Comparison of ENCODE assay signal across 1 cellular context in genomic region chr10:69438531-69439349, GRCh38.
TF ChIP-seq lines count a peak whose summit lies in the region.

No MANE protein-coding gene starts in this region.

TF ChIP-seq in K562, 482 proteins besides CTCF, POLR2A, EP300 and RAD21 (continued from another document):
- TF ChIP-seq ZNF639 (CRISPR knock-in tag; conservative IDR thresholded peaks at IDR 0.05 in 1 of 2, IDR thresholded peaks at IDR 0.05 in 1 of 2) (0 out of 4 replicates have a peak, but pooled peaks of 1 of the 2 experiments have one; percentile 66), RAD51 (IDR thresholded peaks at IDR 0.05; ENCODE audit: borderline replicate concordance, low read depth) (no peak), ZNF316 (IDR thresholded peaks at IDR 0.05) (no peak), ZFPM2 (CRISPR knock-in tag; IDR thresholded peaks at IDR 0.05) (no peak), NR2F6 (CRISPR knock-in tag; IDR thresholded peaks at IDR 0.05) (no peak), ATF3 (IDR thresholded peaks at IDR 0.05) (peak; percentile 27; the same call in 1 of the 2 replicates), ATF3 (CRISPR knock-in tag; conservative IDR thresholded peaks at IDR 0.05) (no peak), ATF7 (IDR thresholded peaks at IDR 0.05) (0 out of 2 replicates have a peak, but pooled peaks have one; percentile 10), FOSL1 (tag; conservative IDR thresholded peaks at IDR 0.05) (0 out of 2 replicates have a peak, but pooled peaks have one; percentile 17), POLR2G (IDR thresholded peaks at IDR 0.05; ENCODE audit: low read depth, low read length) (no peak), PHB2 (IDR thresholded peaks at IDR 0.05; ENCODE audit: low read depth) (no peak), ZNF780A (CRISPR knock-in tag; IDR thresholded peaks at IDR 0.05) (no peak), CBX3 (IDR thresholded peaks at IDR 0.05; ENCODE audit: borderline replicate concordance in 1 of 2, low read length in 2 of 2) (no peak), STAT5B (CRISPR knock-in tag; IDR thresholded peaks at IDR 0.05) (no peak), TCF3 (CRISPR knock-in tag; IDR thresholded peaks at IDR 0.05) (no peak), ZFP36 (IDR thresholded peaks at IDR 0.05; ENCODE audit: low read depth, low read length, partially characterized antibody) (peak; percentile 2), ZFP91 (CRISPR knock-in tag; IDR thresholded peaks at IDR 0.05) (no peak), ELF1 (tag; IDR thresholded peaks at IDR 0.05) (peak; percentile 80), JUN (IDR thresholded peaks at IDR 0.05; ENCODE audit: borderline replicate concordance, low read depth, low read length) (0 out of 2 replicates have a peak, but pooled peaks have one; percentile 36), JUN (CRISPR knock-in tag; IDR thresholded peaks at IDR 0.05; ENCODE audit: borderline replicate concordance) (no peak), ZNF75A (CRISPR knock-in tag; IDR thresholded peaks at IDR 0.05) (no peak), JUND (IDR thresholded peaks at IDR 0.05; ENCODE audit: borderline replicate concordance, low read depth, low read length) (peak; percentile 28; the same call in 1 of the 2 replicates), JUND (tag; IDR thresholded peaks at IDR 0.05; ENCODE audit: borderline replicate concordance, low read depth, low read length) (peak; percentile 57; the same call in 2 of the 3 replicates), RFX1 (IDR thresholded peaks at IDR 0.05) (0 out of 2 replicates have a peak, but pooled peaks have one; percentile 15), ZNF766 (CRISPR knock-in tag; conservative IDR thresholded peaks at IDR 0.05) (no peak), MXD1 (CRISPR knock-in tag; IDR thresholded peaks at IDR 0.05; ENCODE audit: borderline replicate concordance, poor library complexity, severe bottlenecking) (no peak), CEBPZ (IDR thresholded peaks at IDR 0.05; ENCODE audit: borderline replicate concordance, low read depth, low read length) (no peak), TBP (optimal IDR thresholded peaks at IDR 0.05; ENCODE audit: low read depth, low read length) (no peak), ZNF586 (CRISPR knock-in tag; conservative IDR thresholded peaks at IDR 0.05) (no peak)
- TF ChIP-seq, protein P1, sequence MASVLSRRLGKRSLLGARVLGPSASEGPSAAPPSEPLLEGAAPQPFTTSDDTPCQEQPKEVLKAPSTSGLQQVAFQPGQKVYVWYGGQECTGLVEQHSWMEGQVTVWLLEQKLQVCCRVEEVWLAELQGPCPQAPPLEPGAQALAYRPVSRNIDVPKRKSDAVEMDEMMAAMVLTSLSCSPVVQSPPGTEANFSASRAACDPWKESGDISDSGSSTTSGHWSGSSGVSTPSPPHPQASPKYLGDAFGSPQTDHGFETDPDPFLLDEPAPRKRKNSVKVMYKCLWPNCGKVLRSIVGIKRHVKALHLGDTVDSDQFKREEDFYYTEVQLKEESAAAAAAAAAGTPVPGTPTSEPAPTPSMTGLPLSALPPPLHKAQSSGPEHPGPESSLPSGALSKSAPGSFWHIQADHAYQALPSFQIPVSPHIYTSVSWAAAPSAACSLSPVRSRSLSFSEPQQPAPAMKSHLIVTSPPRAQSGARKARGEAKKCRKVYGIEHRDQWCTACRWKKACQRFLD (CRISPR knock-in tag; IDR thresholded peaks at IDR 0.05): 0 out of 2 replicates have a peak, but pooled peaks have one; percentile 48
- TF ChIP-seq, protein P2, sequence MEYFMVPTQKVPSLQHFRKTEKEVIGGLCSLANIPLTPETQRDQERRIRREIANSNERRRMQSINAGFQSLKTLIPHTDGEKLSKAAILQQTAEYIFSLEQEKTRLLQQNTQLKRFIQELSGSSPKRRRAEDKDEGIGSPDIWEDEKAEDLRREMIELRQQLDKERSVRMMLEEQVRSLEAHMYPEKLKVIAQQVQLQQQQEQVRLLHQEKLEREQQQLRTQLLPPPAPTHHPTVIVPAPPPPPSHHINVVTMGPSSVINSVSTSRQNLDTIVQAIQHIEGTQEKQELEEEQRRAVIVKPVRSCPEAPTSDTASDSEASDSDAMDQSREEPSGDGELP (CRISPR knock-in tag; IDR thresholded peaks at IDR 0.05; ENCODE audit: borderline replicate concordance): no peak
- TF ChIP-seq, protein P3, sequence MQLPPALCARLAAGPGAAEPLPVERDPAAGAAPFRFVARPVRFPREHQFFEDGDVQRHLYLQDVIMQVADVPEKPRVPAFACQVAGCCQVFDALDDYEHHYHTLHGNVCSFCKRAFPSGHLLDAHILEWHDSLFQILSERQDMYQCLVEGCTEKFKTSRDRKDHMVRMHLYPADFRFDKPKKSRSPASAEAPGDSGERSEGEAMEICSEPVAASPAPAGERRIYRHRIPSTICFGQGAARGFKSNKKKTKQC (CRISPR knock-in tag; IDR thresholded peaks at IDR 0.05): no peak
- TF ChIP-seq, protein P4, sequence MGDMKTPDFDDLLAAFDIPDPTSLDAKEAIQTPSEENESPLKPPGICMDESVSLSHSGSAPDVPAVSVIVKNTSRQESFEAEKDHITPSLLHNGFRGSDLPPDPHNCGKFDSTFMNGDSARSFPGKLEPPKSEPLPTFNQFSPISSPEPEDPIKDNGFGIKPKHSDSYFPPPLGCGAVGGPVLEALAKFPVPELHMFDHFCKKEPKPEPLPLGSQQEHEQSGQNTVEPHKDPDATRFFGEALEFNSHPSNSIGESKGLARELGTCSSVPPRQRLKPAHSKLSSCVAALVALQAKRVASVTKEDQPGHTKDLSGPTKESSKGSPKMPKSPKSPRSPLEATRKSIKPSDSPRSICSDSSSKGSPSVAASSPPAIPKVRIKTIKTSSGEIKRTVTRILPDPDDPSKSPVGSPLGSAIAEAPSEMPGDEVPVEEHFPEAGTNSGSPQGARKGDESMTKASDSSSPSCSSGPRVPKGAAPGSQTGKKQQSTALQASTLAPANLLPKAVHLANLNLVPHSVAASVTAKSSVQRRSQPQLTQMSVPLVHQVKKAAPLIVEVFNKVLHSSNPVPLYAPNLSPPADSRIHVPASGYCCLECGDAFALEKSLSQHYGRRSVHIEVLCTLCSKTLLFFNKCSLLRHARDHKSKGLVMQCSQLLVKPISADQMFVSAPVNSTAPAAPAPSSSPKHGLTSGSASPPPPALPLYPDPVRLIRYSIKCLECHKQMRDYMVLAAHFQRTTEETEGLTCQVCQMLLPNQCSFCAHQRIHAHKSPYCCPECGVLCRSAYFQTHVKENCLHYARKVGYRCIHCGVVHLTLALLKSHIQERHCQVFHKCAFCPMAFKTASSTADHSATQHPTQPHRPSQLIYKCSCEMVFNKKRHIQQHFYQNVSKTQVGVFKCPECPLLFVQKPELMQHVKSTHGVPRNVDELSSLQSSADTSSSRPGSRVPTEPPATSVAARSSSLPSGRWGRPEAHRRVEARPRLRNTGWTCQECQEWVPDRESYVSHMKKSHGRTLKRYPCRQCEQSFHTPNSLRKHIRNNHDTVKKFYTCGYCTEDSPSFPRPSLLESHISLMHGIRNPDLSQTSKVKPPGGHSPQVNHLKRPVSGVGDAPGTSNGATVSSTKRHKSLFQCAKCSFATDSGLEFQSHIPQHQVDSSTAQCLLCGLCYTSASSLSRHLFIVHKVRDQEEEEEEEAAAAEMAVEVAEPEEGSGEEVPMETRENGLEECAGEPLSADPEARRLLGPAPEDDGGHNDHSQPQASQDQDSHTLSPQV (IDR thresholded peaks at IDR 0.05): no peak
- TF ChIP-seq, protein P5, sequence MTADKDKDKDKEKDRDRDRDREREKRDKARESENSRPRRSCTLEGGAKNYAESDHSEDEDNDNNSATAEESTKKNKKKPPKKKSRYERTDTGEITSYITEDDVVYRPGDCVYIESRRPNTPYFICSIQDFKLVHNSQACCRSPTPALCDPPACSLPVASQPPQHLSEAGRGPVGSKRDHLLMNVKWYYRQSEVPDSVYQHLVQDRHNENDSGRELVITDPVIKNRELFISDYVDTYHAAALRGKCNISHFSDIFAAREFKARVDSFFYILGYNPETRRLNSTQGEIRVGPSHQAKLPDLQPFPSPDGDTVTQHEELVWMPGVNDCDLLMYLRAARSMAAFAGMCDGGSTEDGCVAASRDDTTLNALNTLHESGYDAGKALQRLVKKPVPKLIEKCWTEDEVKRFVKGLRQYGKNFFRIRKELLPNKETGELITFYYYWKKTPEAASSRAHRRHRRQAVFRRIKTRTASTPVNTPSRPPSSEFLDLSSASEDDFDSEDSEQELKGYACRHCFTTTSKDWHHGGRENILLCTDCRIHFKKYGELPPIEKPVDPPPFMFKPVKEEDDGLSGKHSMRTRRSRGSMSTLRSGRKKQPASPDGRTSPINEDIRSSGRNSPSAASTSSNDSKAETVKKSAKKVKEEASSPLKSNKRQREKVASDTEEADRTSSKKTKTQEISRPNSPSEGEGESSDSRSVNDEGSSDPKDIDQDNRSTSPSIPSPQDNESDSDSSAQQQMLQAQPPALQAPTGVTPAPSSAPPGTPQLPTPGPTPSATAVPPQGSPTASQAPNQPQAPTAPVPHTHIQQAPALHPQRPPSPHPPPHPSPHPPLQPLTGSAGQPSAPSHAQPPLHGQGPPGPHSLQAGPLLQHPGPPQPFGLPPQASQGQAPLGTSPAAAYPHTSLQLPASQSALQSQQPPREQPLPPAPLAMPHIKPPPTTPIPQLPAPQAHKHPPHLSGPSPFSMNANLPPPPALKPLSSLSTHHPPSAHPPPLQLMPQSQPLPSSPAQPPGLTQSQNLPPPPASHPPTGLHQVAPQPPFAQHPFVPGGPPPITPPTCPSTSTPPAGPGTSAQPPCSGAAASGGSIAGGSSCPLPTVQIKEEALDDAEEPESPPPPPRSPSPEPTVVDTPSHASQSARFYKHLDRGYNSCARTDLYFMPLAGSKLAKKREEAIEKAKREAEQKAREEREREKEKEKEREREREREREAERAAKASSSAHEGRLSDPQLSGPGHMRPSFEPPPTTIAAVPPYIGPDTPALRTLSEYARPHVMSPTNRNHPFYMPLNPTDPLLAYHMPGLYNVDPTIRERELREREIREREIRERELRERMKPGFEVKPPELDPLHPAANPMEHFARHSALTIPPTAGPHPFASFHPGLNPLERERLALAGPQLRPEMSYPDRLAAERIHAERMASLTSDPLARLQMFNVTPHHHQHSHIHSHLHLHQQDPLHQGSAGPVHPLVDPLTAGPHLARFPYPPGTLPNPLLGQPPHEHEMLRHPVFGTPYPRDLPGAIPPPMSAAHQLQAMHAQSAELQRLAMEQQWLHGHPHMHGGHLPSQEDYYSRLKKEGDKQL (CRISPR knock-in tag; IDR thresholded peaks at IDR 0.05; ENCODE audit: borderline replicate concordance): no peak
- TF ChIP-seq, protein P6, sequence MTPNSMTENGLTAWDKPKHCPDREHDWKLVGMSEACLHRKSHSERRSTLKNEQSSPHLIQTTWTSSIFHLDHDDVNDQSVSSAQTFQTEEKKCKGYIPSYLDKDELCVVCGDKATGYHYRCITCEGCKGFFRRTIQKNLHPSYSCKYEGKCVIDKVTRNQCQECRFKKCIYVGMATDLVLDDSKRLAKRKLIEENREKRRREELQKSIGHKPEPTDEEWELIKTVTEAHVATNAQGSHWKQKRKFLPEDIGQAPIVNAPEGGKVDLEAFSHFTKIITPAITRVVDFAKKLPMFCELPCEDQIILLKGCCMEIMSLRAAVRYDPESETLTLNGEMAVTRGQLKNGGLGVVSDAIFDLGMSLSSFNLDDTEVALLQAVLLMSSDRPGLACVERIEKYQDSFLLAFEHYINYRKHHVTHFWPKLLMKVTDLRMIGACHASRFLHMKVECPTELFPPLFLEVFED (CRISPR knock-in tag; conservative IDR thresholded peaks at IDR 0.05): no peak
